ENCODE assay signal across 29 cellular contexts in the genomic region with DNA sequence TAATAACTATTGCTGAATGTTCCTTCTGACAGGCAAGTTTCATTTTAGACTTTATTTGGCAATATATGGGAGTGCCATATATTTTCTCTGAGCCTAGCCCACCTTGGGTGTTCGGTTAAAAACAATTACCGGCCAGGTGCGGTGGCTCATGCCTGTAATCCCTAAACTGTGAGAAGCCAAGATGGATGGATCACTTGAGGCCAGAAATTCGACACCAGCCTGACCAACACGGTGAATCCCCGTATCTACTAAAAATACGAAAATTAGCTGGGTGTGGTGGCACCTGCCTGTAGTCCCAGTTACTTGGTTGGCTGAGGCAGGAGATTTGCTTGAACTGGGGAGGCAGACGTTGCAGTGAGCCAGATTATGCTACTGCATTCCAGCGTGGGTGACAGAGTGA. TPM values are rescaled to one million over a fixed set of nuclear protein-coding genes. Genes with fewer than 3 reads are reported as not detected.
"Had no signal": no experiment of that assay in that cellular context is flagged by ENCODE, and none has a peak within 500 bp of the region (broad histone marks: within the 10 kb centered on the region; RNA-seq: fewer than 3 reads in every experiment).

No MANE protein-coding gene starts in this region.

- H3K27me3 ChIP-seq: ascending aorta, body of pancreas had no signal

- H3K4me3 Mint-ChIP-seq: activated CD4-positive, alpha-beta memory T cell treated with anti-CD3 and anti-CD28 coated beads for 36 hours; activated CD4-positive, alpha-beta T cell treated with anti-CD3 and anti-CD28 coated beads, Interleukin-2, amount 10 ng/mL, durations not matched to agents 7 days and 5 days; activated naive CD8-positive, alpha-beta T cell treated with anti-CD3 and anti-CD28 coated beads, Interleukin-2, amount 50 U/mL, for 24 hours; activated T-cell treated with anti-CD3 and anti-CD28 coated beads, Interleukin-2, amount 50 U/mL, for 4 hours; T-cell had no signal

- H3K36me3 ChIP-seq: ascending aorta had no signal

- H3K27me3 Mint-ChIP-seq: activated CD4-positive, alpha-beta memory T cell treated with anti-CD3 and anti-CD28 coated beads for 36 hours; activated naive CD8-positive, alpha-beta T cell treated with anti-CD3 and anti-CD28 coated beads, Interleukin-2, amount 50 U/mL, for 24 hours; T-cell had no signal

- H3K4me3 ChIP-seq: ascending aorta, body of pancreas, SK-N-MC had no signal

- H3K4me1 ChIP-seq: ascending aorta, body of pancreas had no signal

- ATAC-seq: activated naive CD4-positive, alpha-beta T cell treated with anti-CD3 and anti-CD28 coated beads, Interleukin-2, amount 50 U/mL, for 72 hours; activated naive CD8-positive, alpha-beta T cell treated with anti-CD3 and anti-CD28 coated beads, Interleukin-2, amount 50 U/mL, for 24 hours; activated T-cell treated with anti-CD3 and anti-CD28 coated beads, Interleukin-2, amount 50 U/mL, for 4 hours; body of pancreas; PC-3; T-cell had no signal

- H3K36me3 Mint-ChIP-seq: activated CD4-positive, alpha-beta memory T cell treated with anti-CD3 and anti-CD28 coated beads for 36 hours had no signal

- FAIRE-seq: bronchial epithelial cell, RCC 7860, TTC549 had no signal

- DNase-seq: activated CD4-positive, alpha-beta memory T cell treated with anti-CD3 and anti-CD28 coated beads for 36 hours; activated CD4-positive, alpha-beta T cell treated with anti-CD3 and anti-CD28 coated beads, Interleukin-2, amount 10 ng/mL, durations not matched to agents 7 days and 5 days; activated CD4-positive, CD25-positive, alpha-beta regulatory T cell; activated CD8-positive, alpha-beta memory T cell treated with anti-CD3 and anti-CD28 coated beads for 24 hours; activated effector memory CD4-positive, alpha-beta T cell treated with anti-CD3 and anti-CD28 coated beads, Interleukin-2, amount 50 U/mL, for 16 hours; activated naive CD4-positive, alpha-beta T cell treated with Interleukin-2 at 50 U/mL for 16 hours; activated naive CD8-positive, alpha-beta T cell treated with anti-CD3 and anti-CD28 coated beads, Interleukin-2, amount 50 U/mL, for 24 hours; activated T-cell treated with anti-CD3 and anti-CD28 coated beads, Interleukin-2, amount 50 U/mL, for 4 hours; amniotic stem cell; body of pancreas; central memory CD4-positive, alpha-beta T cell; KBM-7; NCI-H1092; NCI-H1694 treated with DMSO at 0.1 percent for 48 hours; NCI-H2029 treated with DMSO at 0.1 percent for 48 hours; NCI-H446; NCI-H524; NK-92 treated with Interleukin-12 subunit alpha and Interleukin-12 subunit beta, amount 100 ng/mL, for 24 hours; PC-3; SIG-M5; T-cell; T-helper 2 cell; T1000 had no signal

- H3K27ac Mint-ChIP-seq: activated CD4-positive, alpha-beta memory T cell treated with anti-CD3 and anti-CD28 coated beads for 36 hours; activated CD4-positive, alpha-beta T cell treated with anti-CD3 and anti-CD28 coated beads, Interleukin-2, amount 10 ng/mL, durations not matched to agents 7 days and 5 days; activated naive CD4-positive, alpha-beta T cell treated with anti-CD3 and anti-CD28 coated beads, Interleukin-2, amount 50 U/mL, for 72 hours; activated naive CD8-positive, alpha-beta T cell treated with anti-CD3 and anti-CD28 coated beads, Interleukin-2, amount 50 U/mL, for 24 hours; T-cell had no signal

- H3K9me3 ChIP-seq: ascending aorta, body of pancreas had no signal

- H3K27ac ChIP-seq: ascending aorta, body of pancreas, SK-N-MC had no signal

RNA-seq across cellular contexts. Expression of a gene that starts 47.9 kb away (rescaled TPM):
- total RNA-seq: bronchial epithelial cell had no signal
